Comparison of ENCODE assay signal across 7 cellular contexts in genomic region chr9:137286980-137287383, GRCh38. TPM values are rescaled to one million over a fixed set of nuclear protein-coding genes. Genes with fewer than 3 reads are reported as not detected.
A peak's percentile ranks its signal among the peaks of the same experiment; 100 is the strongest.
DNase-seq lines count a peak whose midpoint lies in the region; ATAC-seq and TF ChIP-seq lines count a peak whose summit lies in the region.
"Had no signal": no experiment of that assay in that cellular context is flagged by ENCODE, and none has a peak within 500 bp of the region (broad histone marks: within the 10 kb centered on the region; RNA-seq: fewer than 3 reads in every experiment).

No MANE protein-coding gene starts in this region.

- H3K27ac ChIP-seq in CD8-positive, alpha-beta T cell (ENCODE audit: low read depth, low read length), result no peak overlapping the region
- H3K27ac ChIP-seq in KMS-11, result no peak overlapping the region
- H3K27ac ChIP-seq in adrenal gland, result no peak overlapping the region
- H3K27ac ChIP-seq: SK-N-MC had no signal

- H3K9me3 Mint-ChIP-seq in CD8-positive, alpha-beta T cell, result no peaks in the 10 kb centered on the region
- H3K9me3 Mint-ChIP-seq in naive thymus-derived CD8-positive, alpha-beta T cell, result peaks cover 0 to 5% (median 0%) of the 10 kb centered on the region in 9 donors
- H3K9me3 Mint-ChIP-seq in immature natural killer cell, result no peaks in the 10 kb centered on the region

- H3K36me3 Mint-ChIP-seq in CD8-positive, alpha-beta T cell, result no peaks in the 10 kb centered on the region
- H3K36me3 Mint-ChIP-seq in naive thymus-derived CD8-positive, alpha-beta T cell, result no peaks in the 10 kb centered on the region
- H3K36me3 Mint-ChIP-seq in immature natural killer cell, result peaks cover 4 to 5% (median 4%) of the 10 kb centered on the region in 3 donors

- no peak for DNase-seq in CD8-positive, alpha-beta T cell
- DNase-seq in adrenal gland (peak in 3 of 7 donors; percentile 59 to 71 (median 62)), globus pallidus (ENCODE audit: low spot score) (no peak), immature natural killer cell (no peak)
- peak in 1 of 10 donors; percentile 4 for DNase-seq in naive thymus-derived CD8-positive, alpha-beta T cell

- ATAC-seq in CD8-positive, alpha-beta T cell, result peak; percentile 56
- ATAC-seq in naive thymus-derived CD8-positive, alpha-beta T cell, result peak; percentile 56 to 67

- no peaks in the 10 kb centered on the region for H3K27me3 ChIP-seq in CD8-positive, alpha-beta T cell (ENCODE audit: insufficient read depth, low read length)
- H3K27me3 ChIP-seq in KMS-11 (ENCODE audit: insufficient read depth, low read depth) (0 out of 2 replicates have a peak, but pooled peaks cover 10% of the 10 kb centered on the region), adrenal gland (no peaks in the 10 kb centered on the region)

- H3K4me2 ChIP-seq in KMS-11, result no peak overlapping the region

- no peak overlapping the region for H3K9ac ChIP-seq in KMS-11

- H3K4me3 Mint-ChIP-seq in CD8-positive, alpha-beta T cell, result no peak overlapping the region
- H3K4me3 Mint-ChIP-seq in naive thymus-derived CD8-positive, alpha-beta T cell, result no peak overlapping the region
- no peak overlapping the region for H3K4me3 Mint-ChIP-seq in immature natural killer cell

- CTCF ChIA-PET in CD8-positive, alpha-beta T cell (lab: Charles Lee), result interaction anchor here (0.8 to 1.0 kb wide), 4 partner anchors 10 to 493 kb away, joined by 3 to 4 read pairs (median 3); partner anchors contain the start of gene TOR4A

- no peak for TF ChIP-seq CTCF in CD8-positive, alpha-beta T cell (IDR thresholded peaks at IDR 0.05)
- TF ChIP-seq CTCF in KMS-11 (conservative IDR thresholded peaks at IDR 0.05; ENCODE audit: low read depth, low read length), result peak; percentile 60
- TF ChIP-seq CTCF in adrenal gland (IDR thresholded peaks at IDR 0.05), result peak in 5 of 6 experiments; percentile 34 to 53 (median 38)

- peaks cover 18% of the 10 kb centered on the region for H3K27me3 Mint-ChIP-seq in CD8-positive, alpha-beta T cell (ENCODE audit: low read depth)
- peaks cover 1 to 40% (median 5%) of the 10 kb centered on the region in 5 donors for H3K27me3 Mint-ChIP-seq in naive thymus-derived CD8-positive, alpha-beta T cell
- peaks cover 0 to 2% (median 0%) of the 10 kb centered on the region in 3 donors for H3K27me3 Mint-ChIP-seq in immature natural killer cell (ENCODE audit: low read depth in 3 of 3)

- H3K79me2 ChIP-seq in KMS-11 (ENCODE audit: insufficient read depth, low read depth), result no peaks in the 10 kb centered on the region

- no peaks in the 10 kb centered on the region for H3K4me1 Mint-ChIP-seq in CD8-positive, alpha-beta T cell (ENCODE audit: low read depth)
- peaks cover 0 to 15% (median 3%) of the 10 kb centered on the region in 4 donors for H3K4me1 Mint-ChIP-seq in naive thymus-derived CD8-positive, alpha-beta T cell
- peaks cover 5 to 6% of the 10 kb centered on the region in 2 donors for H3K4me1 Mint-ChIP-seq in immature natural killer cell

- H4K20me1 ChIP-seq in KMS-11 (ENCODE audit: insufficient read depth), result no peaks in the 10 kb centered on the region

- intact Hi-C loops in CD8-positive, alpha-beta T cell (cut with DNase I, micrococcal nuclease), result no loop called here
- intact Hi-C loops in adrenal gland (cut with DNase I), result no loop called here

- WGBS in adrenal gland, 4 donors, result 48 to 53% (median 51%) methylated on average over 13 to 14 of the region's 14 CpGs

- TF ChIP-seq POLR2A in adrenal gland (IDR thresholded peaks at IDR 0.05), result no peak

- POLR2A ChIA-PET in CD8-positive, alpha-beta T cell (lab: Charles Lee), result no interaction called here
- POLR2A ChIA-PET in naive thymus-derived CD8-positive, alpha-beta T cell (lab: Charles Lee), result interaction anchor here (0.7 kb wide), 1 partner anchor 250 kb away, joined by 7 read pairs; no protein-coding TSS in a partner anchor

- H2AFZ ChIP-seq in KMS-11 (ENCODE audit: low read depth), result no peak overlapping the region

- H3K4me3 ChIP-seq in CD8-positive, alpha-beta T cell (ENCODE audit: low read depth, low read length), result no peak overlapping the region
- H3K4me3 ChIP-seq in KMS-11 (IDR thresholded peaks at IDR 0.05; ENCODE audit: insufficient read depth, low read depth, low read length) (no peak overlapping the region), adrenal gland (no peak overlapping the region)
- H3K4me3 ChIP-seq: SK-N-MC had no signal

- H3K4me1 ChIP-seq in CD8-positive, alpha-beta T cell (ENCODE audit: insufficient read depth, low read length), result no peaks in the 10 kb centered on the region
- peaks cover 15% of the 10 kb centered on the region for H3K4me1 ChIP-seq in KMS-11 (ENCODE audit: low read depth, poor library complexity, severe bottlenecking)
- H3K4me1 ChIP-seq in adrenal gland (replicated peaks in 1 of 2), result no peaks in the 10 kb centered on the region

- H3K36me3 ChIP-seq in CD8-positive, alpha-beta T cell (ENCODE audit: insufficient read depth, low read length), result no peaks in the 10 kb centered on the region
- H3K36me3 ChIP-seq in KMS-11 (ENCODE audit: insufficient read depth), result no peaks in the 10 kb centered on the region
- no peaks in the 10 kb centered on the region for H3K36me3 ChIP-seq in adrenal gland (replicated peaks in 1 of 2)

- no peak overlapping the region for H3K27ac Mint-ChIP-seq in CD8-positive, alpha-beta T cell
- peak overlapping the region in 1 of 10 donors; percentile 44 for H3K27ac Mint-ChIP-seq in naive thymus-derived CD8-positive, alpha-beta T cell
- H3K27ac Mint-ChIP-seq in immature natural killer cell, result peak overlapping the region in 1 of 6 donors; percentile 55

- H3K9me3 ChIP-seq in CD8-positive, alpha-beta T cell (ENCODE audit: low read length), result no peaks in the 10 kb centered on the region
- H3K9me3 ChIP-seq in adrenal gland (replicated peaks in 1 of 3), result no peaks in the 10 kb centered on the region

RNA-seq across cellular contexts. Expression of gene TOR4A, which starts 9.5 kb away (rescaled TPM):
- under 1 TPM; 0.22 to 0.42 TPM for total RNA-seq in CD8-positive, alpha-beta T cell
- 10 to 100 TPM in 5 of 8 donors, 1 to 10 TPM in 3; 6.8 to 21.5 (median 13.8) TPM for total RNA-seq in adrenal gland
- polyA plus RNA-seq in adrenal gland (1 to 10 TPM in 2 of 3 donors, under 1 TPM in 1; 0.49 to 1.4 (median 1.3) TPM), immature natural killer cell (10 to 100 TPM in 1 of 3 donors, 1 to 10 TPM in 2; 4.9 to 13.9 (median 7.2) TPM)
- 1 to 10 TPM in 1 of 2 experiments, under 1 TPM in 1; 0.91 to 1.4 TPM for total RNA-seq in naive thymus-derived CD8-positive, alpha-beta T cell
- polyA plus RNA-seq in naive thymus-derived CD8-positive, alpha-beta T cell, result under 1 TPM in 2 of 3 donors, not detected in 1; 0.12 to 0.15 TPM

RNA-seq across cellular contexts. Expression of gene NRARP, which starts 15.1 kb away (rescaled TPM):
- 1 to 10 TPM in 1 of 2 experiments, under 1 TPM in 1; 1.00 to 1.5 TPM for total RNA-seq in CD8-positive, alpha-beta T cell
- total RNA-seq in adrenal gland, result 10 to 100 TPM in 1 of 8 donors, 1 to 10 TPM in 7; 1.1 to 11.2 (median 3.8) TPM
- 1 to 10 TPM in 2 of 3 donors, under 1 TPM in 1; 0.59 to 1.4 (median 1.1) TPM for polyA plus RNA-seq in adrenal gland
- total RNA-seq in naive thymus-derived CD8-positive, alpha-beta T cell, result 1 to 10 TPM; 2.4 to 2.5 TPM
- polyA plus RNA-seq in naive thymus-derived CD8-positive, alpha-beta T cell, result not detected
- polyA plus RNA-seq in immature natural killer cell, result under 1 TPM in 1 of 3 donors, not detected in 2; 0.14 TPM

RNA-seq across cellular contexts. Expression of gene NELFB, which starts 31.9 kb away (rescaled TPM):
- total RNA-seq in CD8-positive, alpha-beta T cell, result 10 to 100 TPM; 17.1 to 17.6 TPM
- 10 to 100 TPM; 28.0 to 56.3 (median 41.1) TPM for total RNA-seq in adrenal gland
- polyA plus RNA-seq in adrenal gland (10 to 100 TPM; 10.9 to 48.3 (median 19.6) TPM), immature natural killer cell (10 to 100 TPM; 25.0 to 36.8 (median 34.6) TPM)
- 10 to 100 TPM; 42.4 to 45.9 TPM for total RNA-seq in naive thymus-derived CD8-positive, alpha-beta T cell
- 10 to 100 TPM; 20.4 to 29.7 (median 25.0) TPM for polyA plus RNA-seq in naive thymus-derived CD8-positive, alpha-beta T cell

RNA-seq across cellular contexts. Expression of gene STPG3, which starts 35.9 kb away (rescaled TPM):
- total RNA-seq in CD8-positive, alpha-beta T cell, result under 1 TPM in 1 of 2 experiments, not detected in 1; 0.30 TPM
- 1 to 10 TPM in 1 of 8 donors, under 1 TPM in 1, not detected in 6; 0.25 to 3.1 TPM for total RNA-seq in adrenal gland
- polyA plus RNA-seq in adrenal gland, result under 1 TPM in 1 of 3 donors, not detected in 2; 0.32 TPM
- not detected for total RNA-seq in naive thymus-derived CD8-positive, alpha-beta T cell
- polyA plus RNA-seq in naive thymus-derived CD8-positive, alpha-beta T cell, result not detected
- not detected for polyA plus RNA-seq in immature natural killer cell

RNA-seq across cellular contexts. Expression of gene TUBB4B, which starts 45.9 kb away (rescaled TPM):
- 100 to 1,000 TPM; 114 to 120 TPM for total RNA-seq in CD8-positive, alpha-beta T cell
- total RNA-seq in adrenal gland, result 100 to 1,000 TPM in 6 of 8 donors, 10 to 100 TPM in 2; 69.9 to 362 (median 129) TPM
- polyA plus RNA-seq in adrenal gland (100 to 1,000 TPM; 105 to 211 (median 200) TPM), immature natural killer cell (10 to 100 TPM; 60.8 to 98.2 (median 71.9) TPM)
- 10 to 100 TPM; 60.2 TPM for total RNA-seq in naive thymus-derived CD8-positive, alpha-beta T cell
- polyA plus RNA-seq in naive thymus-derived CD8-positive, alpha-beta T cell, result 10 to 100 TPM; 10.8 to 23.4 (median 22.5) TPM
